ENCODE assay signal across 1 cellular context in the genomic region with DNA sequence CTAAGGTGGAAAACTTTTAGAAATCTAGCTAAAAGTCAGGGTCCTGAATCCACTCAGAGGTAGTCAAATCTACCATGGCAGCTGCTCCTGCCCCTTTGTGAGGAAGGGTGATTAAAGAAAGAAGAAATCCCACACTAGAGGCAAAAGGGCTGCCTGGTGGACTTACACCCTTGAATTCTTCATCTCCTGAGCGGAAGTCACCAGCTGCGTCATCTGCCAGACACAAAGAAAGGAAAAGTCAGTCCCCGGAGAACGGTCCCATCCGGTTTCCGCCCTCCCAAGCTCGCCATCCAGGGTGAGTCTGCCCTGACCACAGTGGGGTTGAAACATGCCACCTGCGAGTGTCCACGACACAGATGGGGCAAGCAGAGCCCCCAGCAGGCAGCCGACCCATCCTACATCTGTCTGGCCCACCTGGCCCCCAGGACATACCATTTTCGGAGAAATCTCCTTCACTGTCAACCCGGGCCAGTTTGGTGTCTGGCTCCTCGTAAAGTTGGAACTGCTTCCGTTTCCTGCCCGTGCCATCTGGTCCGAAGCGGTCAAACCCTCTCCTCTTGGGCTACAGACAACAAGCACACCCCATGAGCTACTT.
TF ChIP-seq lines count a peak whose summit lies in the region.

No MANE protein-coding gene starts in this region.

TF ChIP-seq in GM12878, 131 proteins besides CTCF, POLR2A, EP300 and RAD21:
- TF ChIP-seq, protein P1, sequence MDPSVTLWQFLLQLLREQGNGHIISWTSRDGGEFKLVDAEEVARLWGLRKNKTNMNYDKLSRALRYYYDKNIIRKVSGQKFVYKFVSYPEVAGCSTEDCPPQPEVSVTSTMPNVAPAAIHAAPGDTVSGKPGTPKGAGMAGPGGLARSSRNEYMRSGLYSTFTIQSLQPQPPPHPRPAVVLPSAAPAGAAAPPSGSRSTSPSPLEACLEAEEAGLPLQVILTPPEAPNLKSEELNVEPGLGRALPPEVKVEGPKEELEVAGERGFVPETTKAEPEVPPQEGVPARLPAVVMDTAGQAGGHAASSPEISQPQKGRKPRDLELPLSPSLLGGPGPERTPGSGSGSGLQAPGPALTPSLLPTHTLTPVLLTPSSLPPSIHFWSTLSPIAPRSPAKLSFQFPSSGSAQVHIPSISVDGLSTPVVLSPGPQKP (IDR thresholded peaks at IDR 0.05; ENCODE audit: low read depth, low read length) = no peak
- TF ChIP-seq ZNF622 (IDR thresholded peaks at IDR 0.05) (no peak), SIX5 (IDR thresholded peaks at IDR 0.05; ENCODE audit: low read depth, low read length, severe bottlenecking) (no peak), CHD4 (IDR thresholded peaks at IDR 0.05) (no peak), MYB (IDR thresholded peaks at IDR 0.05; ENCODE audit: borderline replicate concordance, low read depth, low read length) (no peak), SIN3A (IDR thresholded peaks at IDR 0.05; ENCODE audit: low read depth, low read length) (no peak), POLR2AphosphoS5 (IDR thresholded peaks at IDR 0.05; ENCODE audit: low read length) (no peak), HDGF (IDR thresholded peaks at IDR 0.05) (no peak), BRCA1 (IDR thresholded peaks at IDR 0.05; ENCODE audit: low read depth, low read length) (no peak), MYC (IDR thresholded peaks at IDR 0.05; ENCODE audit: insufficient read depth, insufficient read length, insufficient replicate concordance, low read length, severe bottlenecking) (no peak), PAX8 (IDR thresholded peaks at IDR 0.05) (no peak), SMAD1 (IDR thresholded peaks at IDR 0.05; ENCODE audit: low read depth, partially characterized antibody) (no peak)
- TF ChIP-seq, protein P2, sequence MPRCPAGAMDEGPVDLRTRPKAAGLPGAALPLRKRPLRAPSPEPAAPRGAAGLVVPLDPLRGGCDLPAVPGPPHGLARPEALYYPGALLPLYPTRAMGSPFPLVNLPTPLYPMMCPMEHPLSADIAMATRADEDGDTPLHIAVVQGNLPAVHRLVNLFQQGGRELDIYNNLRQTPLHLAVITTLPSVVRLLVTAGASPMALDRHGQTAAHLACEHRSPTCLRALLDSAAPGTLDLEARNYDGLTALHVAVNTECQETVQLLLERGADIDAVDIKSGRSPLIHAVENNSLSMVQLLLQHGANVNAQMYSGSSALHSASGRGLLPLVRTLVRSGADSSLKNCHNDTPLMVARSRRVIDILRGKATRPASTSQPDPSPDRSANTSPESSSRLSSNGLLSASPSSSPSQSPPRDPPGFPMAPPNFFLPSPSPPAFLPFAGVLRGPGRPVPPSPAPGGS (IDR thresholded peaks at IDR 0.05; ENCODE audit: borderline replicate concordance, insufficient read depth, low read depth, low read length, poor library complexity, severe bottlenecking) = no peak
- TF ChIP-seq, protein P3, sequence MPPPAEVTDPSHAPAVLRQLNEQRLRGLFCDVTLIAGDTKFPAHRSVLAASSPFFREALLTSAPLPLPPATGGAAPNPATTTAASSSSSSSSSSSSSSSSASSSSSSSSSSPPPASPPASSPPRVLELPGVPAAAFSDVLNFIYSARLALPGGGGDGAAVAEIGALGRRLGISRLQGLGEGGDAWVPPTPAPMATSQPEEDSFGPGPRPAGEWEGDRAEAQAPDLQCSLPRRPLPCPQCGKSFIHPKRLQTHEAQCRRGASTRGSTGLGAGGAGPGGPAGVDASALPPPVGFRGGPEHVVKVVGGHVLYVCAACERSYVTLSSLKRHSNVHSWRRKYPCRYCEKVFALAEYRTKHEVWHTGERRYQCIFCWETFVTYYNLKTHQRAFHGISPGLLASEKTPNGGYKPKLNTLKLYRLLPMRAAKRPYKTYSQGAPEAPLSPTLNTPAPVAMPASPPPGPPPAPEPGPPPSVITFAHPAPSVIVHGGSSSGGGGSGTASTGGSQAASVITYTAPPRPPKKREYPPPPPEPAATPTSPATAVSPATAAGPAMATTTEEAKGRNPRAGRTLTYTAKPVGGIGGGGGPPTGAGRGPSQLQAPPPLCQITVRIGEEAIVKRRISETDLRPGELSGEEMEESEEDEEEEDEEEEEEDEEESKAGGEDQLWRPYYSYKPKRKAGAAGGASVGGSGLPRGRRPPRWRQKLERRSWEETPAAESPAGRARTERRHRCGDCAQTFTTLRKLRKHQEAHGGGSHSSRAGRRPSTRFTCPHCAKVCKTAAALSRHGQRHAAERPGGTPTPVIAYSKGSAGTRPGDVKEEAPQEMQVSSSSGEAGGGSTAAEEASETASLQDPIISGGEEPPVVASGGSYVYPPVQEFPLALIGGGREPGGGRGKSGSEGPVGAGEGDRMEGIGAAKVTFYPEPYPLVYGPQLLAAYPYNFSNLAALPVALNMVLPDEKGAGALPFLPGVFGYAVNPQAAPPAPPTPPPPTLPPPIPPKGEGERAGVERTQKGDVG (CRISPR knock-in tag; IDR thresholded peaks at IDR 0.05) = no peak
- TF ChIP-seq, protein P4, sequence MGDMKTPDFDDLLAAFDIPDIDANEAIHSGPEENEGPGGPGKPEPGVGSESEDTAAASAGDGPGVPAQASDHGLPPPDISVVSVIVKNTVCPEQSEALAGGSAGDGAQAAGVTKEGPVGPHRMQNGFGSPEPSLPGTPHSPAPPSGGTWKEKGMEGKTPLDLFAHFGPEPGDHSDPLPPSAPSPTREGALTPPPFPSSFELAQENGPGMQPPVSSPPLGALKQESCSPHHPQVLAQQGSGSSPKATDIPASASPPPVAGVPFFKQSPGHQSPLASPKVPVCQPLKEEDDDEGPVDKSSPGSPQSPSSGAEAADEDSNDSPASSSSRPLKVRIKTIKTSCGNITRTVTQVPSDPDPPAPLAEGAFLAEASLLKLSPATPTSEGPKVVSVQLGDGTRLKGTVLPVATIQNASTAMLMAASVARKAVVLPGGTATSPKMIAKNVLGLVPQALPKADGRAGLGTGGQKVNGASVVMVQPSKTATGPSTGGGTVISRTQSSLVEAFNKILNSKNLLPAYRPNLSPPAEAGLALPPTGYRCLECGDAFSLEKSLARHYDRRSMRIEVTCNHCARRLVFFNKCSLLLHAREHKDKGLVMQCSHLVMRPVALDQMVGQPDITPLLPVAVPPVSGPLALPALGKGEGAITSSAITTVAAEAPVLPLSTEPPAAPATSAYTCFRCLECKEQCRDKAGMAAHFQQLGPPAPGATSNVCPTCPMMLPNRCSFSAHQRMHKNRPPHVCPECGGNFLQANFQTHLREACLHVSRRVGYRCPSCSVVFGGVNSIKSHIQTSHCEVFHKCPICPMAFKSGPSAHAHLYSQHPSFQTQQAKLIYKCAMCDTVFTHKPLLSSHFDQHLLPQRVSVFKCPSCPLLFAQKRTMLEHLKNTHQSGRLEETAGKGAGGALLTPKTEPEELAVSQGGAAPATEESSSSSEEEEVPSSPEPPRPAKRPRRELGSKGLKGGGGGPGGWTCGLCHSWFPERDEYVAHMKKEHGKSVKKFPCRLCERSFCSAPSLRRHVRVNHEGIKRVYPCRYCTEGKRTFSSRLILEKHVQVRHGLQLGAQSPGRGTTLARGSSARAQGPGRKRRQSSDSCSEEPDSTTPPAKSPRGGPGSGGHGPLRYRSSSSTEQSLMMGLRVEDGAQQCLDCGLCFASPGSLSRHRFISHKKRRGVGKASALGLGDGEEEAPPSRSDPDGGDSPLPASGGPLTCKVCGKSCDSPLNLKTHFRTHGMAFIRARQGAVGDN (IDR thresholded peaks at IDR 0.05) = no peak
